In genomic region chr12:53756300-53757094, GRCh38 we compare ENCODE assay signal across 1 cellular context.
TF ChIP-seq lines count a peak whose summit lies in the region.

No MANE protein-coding gene starts in this region.

TF ChIP-seq in K562, 482 proteins besides CTCF, POLR2A, EP300 and RAD21:
- TF ChIP-seq, protein P1, sequence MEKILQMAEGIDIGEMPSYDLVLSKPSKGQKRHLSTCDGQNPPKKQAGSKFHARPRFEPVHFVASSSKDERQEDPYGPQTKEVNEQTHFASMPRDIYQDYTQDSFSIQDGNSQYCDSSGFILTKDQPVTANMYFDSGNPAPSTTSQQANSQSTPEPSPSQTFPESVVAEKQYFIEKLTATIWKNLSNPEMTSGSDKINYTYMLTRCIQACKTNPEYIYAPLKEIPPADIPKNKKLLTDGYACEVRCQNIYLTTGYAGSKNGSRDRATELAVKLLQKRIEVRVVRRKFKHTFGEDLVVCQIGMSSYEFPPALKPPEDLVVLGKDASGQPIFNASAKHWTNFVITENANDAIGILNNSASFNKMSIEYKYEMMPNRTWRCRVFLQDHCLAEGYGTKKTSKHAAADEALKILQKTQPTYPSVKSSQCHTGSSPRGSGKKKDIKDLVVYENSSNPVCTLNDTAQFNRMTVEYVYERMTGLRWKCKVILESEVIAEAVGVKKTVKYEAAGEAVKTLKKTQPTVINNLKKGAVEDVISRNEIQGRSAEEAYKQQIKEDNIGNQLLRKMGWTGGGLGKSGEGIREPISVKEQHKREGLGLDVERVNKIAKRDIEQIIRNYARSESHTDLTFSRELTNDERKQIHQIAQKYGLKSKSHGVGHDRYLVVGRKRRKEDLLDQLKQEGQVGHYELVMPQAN (IDR thresholded peaks at IDR 0.05; ENCODE audit: borderline replicate concordance), result no peak
- TF ChIP-seq POLR2AphosphoS2 (IDR thresholded peaks at IDR 0.05; ENCODE audit: low read length) (no peak), RBM39 (optimal IDR thresholded peaks at IDR 0.05; ENCODE audit: low read depth, low read length) (no peak), ZNF165 (CRISPR knock-in tag; IDR thresholded peaks at IDR 0.05; ENCODE audit: borderline replicate concordance) (no peak), CREB5 (CRISPR knock-in tag; IDR thresholded peaks at IDR 0.05) (no peak), ZNF830 (CRISPR knock-in tag; IDR thresholded peaks at IDR 0.05) (no peak), ZNF217 (CRISPR knock-in tag; IDR thresholded peaks at IDR 0.05) (no peak), MAFK (IDR thresholded peaks at IDR 0.05; ENCODE audit: low read length) (no peak), CBX8 (IDR thresholded peaks at IDR 0.05; ENCODE audit: borderline replicate concordance, extremely low read depth, low read depth, low read length, poor library complexity, severe bottlenecking) (no peak), GATA2 (CRISPR knock-in tag; IDR thresholded peaks at IDR 0.05) (no peak), MEF2A (IDR thresholded peaks at IDR 0.05; ENCODE audit: control insufficient read depth, low read depth, low read length) (no peak), KLF13 (tag; IDR thresholded peaks at IDR 0.05; ENCODE audit: borderline replicate concordance, low read depth) (no peak), TCFL5 (CRISPR knock-in tag; conservative IDR thresholded peaks at IDR 0.05) (no peak), ZNF24 (IDR thresholded peaks at IDR 0.05) (no peak), CTCFL (IDR thresholded peaks at IDR 0.05; ENCODE audit: borderline replicate concordance, insufficient read depth, low read depth, low read length, poor library complexity, severe bottlenecking) (no peak)
